Comparison of ENCODE assay signal across 17 cellular contexts in the genomic region with DNA sequence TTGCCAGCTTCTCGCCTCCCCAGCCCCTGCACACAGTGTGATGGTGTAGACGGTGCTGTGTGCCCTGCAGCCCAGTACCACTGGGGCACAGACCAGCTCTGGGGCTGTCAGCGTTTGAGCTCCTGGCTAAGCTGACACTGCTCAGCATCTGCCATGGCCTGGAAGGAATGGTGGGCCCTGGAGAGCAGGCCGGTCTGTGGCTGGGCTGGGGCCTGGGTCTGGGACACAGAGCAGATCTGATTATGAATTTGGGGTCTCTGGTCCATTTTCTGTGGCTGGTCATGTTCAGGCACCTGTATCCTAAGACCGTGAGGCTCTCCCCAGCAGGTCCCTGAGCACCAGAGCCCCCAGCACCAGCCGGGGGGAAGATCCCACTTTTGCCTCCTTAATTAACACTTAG. TPM values are rescaled to one million over a fixed set of nuclear protein-coding genes. Genes with fewer than 3 reads are reported as not detected.
A peak's percentile ranks its signal among the peaks of the same experiment; 100 is the strongest.
DNase-seq lines count a peak whose midpoint lies in the region; ATAC-seq, FAIRE-seq and TF ChIP-seq lines count a peak whose summit lies in the region.
"Had no signal": no experiment of that assay in that cellular context is flagged by ENCODE, and none has a peak within 500 bp of the region (broad histone marks: within the 10 kb centered on the region; RNA-seq: fewer than 3 reads in every experiment).

No MANE protein-coding gene starts in this region.

- no peak overlapping the region for H2BK20ac ChIP-seq in H1 (ENCODE audit: low read length)

- no peak overlapping the region for H3K4me2 ChIP-seq in H1 (ENCODE audit: insufficient read depth in 1 of 2, low read depth in 2 of 2, low read length in 2 of 2)

- H2BK5ac ChIP-seq in H1 (ENCODE audit: low read depth, low read length): no peak overlapping the region

- H4K8ac ChIP-seq in H1 (ENCODE audit: extremely low read depth, insufficient read depth, low read length): 0 out of 2 replicates have a peak overlapping the region, but pooled peaks have one; percentile 23

- no peak overlapping the region for H2BK12ac ChIP-seq in H1 (ENCODE audit: low read depth, low read length)

- H3K4me1 ChIP-seq in H1 (replicated peaks in 1 of 4; ENCODE audit: control insufficient read depth in 3 of 4, insufficient read depth in 4 of 4, low read length in 3 of 4) (peaks cover 0 to 8% (median 3%) of the 10 kb centered on the region in 4 experiments; a peak in 2 of 7 replicates), upper lobe of left lung (peaks cover 0 to 6% (median 2%) of the 10 kb centered on the region in 4 donors)
- H3K4me1 ChIP-seq: HAP-1 had no signal

- peaks cover 8% of the 10 kb centered on the region for H3K79me1 ChIP-seq in H1 (ENCODE audit: low read depth, low read length)

- no peaks in the 10 kb centered on the region for H3K9me3 ChIP-seq in H1 (ENCODE audit: insufficient read depth in 2 of 2, low read depth in 1 of 2, low read length in 1 of 2)
- H3K9me3 ChIP-seq in upper lobe of left lung: no peaks in the 10 kb centered on the region
- H3K9me3 ChIP-seq: HAP-1 had no signal

- H2AFZ ChIP-seq in H1 (ENCODE audit: low read length): no peak overlapping the region

- H3K23me2 ChIP-seq in H1 (ENCODE audit: low read depth, low read length): no peaks in the 10 kb centered on the region

- FAIRE-seq in H1 (lab: Jason Lieb, UNC): no peak
- FAIRE-seq in D721Med (lab: Jason Lieb, UNC): no peak
- FAIRE-seq: GM12892 had no signal

- no peak overlapping the region for H2BK120ac ChIP-seq in H1 (replicated peaks; ENCODE audit: low read depth, low read length)

- TF ChIP-seq CTCF in H1 (IDR thresholded peaks at IDR 0.05; ENCODE audit: control extremely low read depth in 1 of 3, insufficient read depth in 1 of 3, low read depth in 1 of 3, low read length in 3 of 3) (no peak), upper lobe of left lung (IDR thresholded peaks at IDR 0.05) (no peak), D721Med (IDR thresholded peaks at IDR 0.05; ENCODE audit: insufficient read depth, missing control alignments) (no peak)

- H4K5ac ChIP-seq in H1 (ENCODE audit: insufficient read length, low read depth, low read length): no peak overlapping the region

- no peak overlapping the region for H3K23ac ChIP-seq in H1 (ENCODE audit: insufficient read length)

- H3K56ac ChIP-seq in H1 (replicated peaks; ENCODE audit: insufficient read length, low read depth, low read length): no peak overlapping the region

- H3K27me3 ChIP-seq in H1 (replicated peaks in 1 of 4; ENCODE audit: control insufficient read depth in 3 of 4, extremely low read depth in 1 of 4, insufficient read depth in 3 of 4, low read length in 3 of 4) (no peaks in the 10 kb centered on the region), upper lobe of left lung (no peaks in the 10 kb centered on the region)

- H3K18ac ChIP-seq in H1 (ENCODE audit: extremely low read depth, low read length): no peak overlapping the region

- DNase-seq in left ventricle myocardium superior (peak; percentile 12), Right ventricle myocardium superior (no peak), H1 (ENCODE audit: low read depth in 1 of 2, low spot score in 2 of 2) (no peak), posterior vena cava (ENCODE audit: low spot score) (peak; percentile 58), upper lobe of left lung (no peak), D721Med (ENCODE audit: insufficient read length, low spot score) (no peak)
- DNase-seq: ACHN; C1 segment of cervical spinal cord; CD8-positive, alpha-beta T cell; COR-L47; DND-41; GDM1; GOT3 had no signal

- no peak overlapping the region for H3K4ac ChIP-seq in H1 (replicated peaks; ENCODE audit: insufficient read length, low read depth, low read length)

- POLR2A ChIA-PET in H1 (lab: Charles Lee; ENCODE audit: partially characterized antibody): interaction anchor here (1.3 to 1.6 kb wide), 2 partner anchors 9 to 272 kb away, joined by 5 to 6 read pairs; no protein-coding TSS in a partner anchor

- H2AK5ac ChIP-seq in H1 (ENCODE audit: low read depth, low read length): no peak overlapping the region

- TF ChIP-seq POLR2A in H1 (IDR thresholded peaks at IDR 0.05; ENCODE audit: control extremely low read depth in 1 of 2, low read depth in 2 of 2, low read length in 2 of 2) (no peak), upper lobe of left lung (IDR thresholded peaks at IDR 0.05) (no peak)

- peaks cover 2 to 4% of the 10 kb centered on the region in 2 experiments for H4K20me1 ChIP-seq in H1 (replicated peaks in 1 of 2; ENCODE audit: control insufficient read depth in 1 of 2, insufficient read depth in 2 of 2, low read length in 2 of 2)

- H2BK15ac ChIP-seq in H1 (ENCODE audit: low read length): no peak overlapping the region

- H3K9ac ChIP-seq in H1 (replicated peaks in 1 of 4; ENCODE audit: extremely low read depth in 1 of 4, low read depth in 3 of 4, low read length in 3 of 4): no peak overlapping the region

- H3K36me3 ChIP-seq in H1 (ENCODE audit: control insufficient read depth in 2 of 4, insufficient read depth in 4 of 4, low read length in 3 of 4) (peaks cover 0 to 5% (median under 1%) of the 10 kb centered on the region in 4 experiments; a peak in 4 of 8 replicates), upper lobe of left lung (no peaks in the 10 kb centered on the region)
- H3K36me3 ChIP-seq: HAP-1 had no signal

- H3K79me2 ChIP-seq in H1 (ENCODE audit: control insufficient read depth in 1 of 2, insufficient read depth in 2 of 2, low read length in 2 of 2): peaks cover 0 to 8% of the 10 kb centered on the region in 2 experiments; a peak in 2 of 4 replicates

- no peak overlapping the region for H4K91ac ChIP-seq in H1 (replicated peaks; ENCODE audit: insufficient read length, low read length)

- no peak for ATAC-seq in left ventricle myocardium superior
- ATAC-seq in Right ventricle myocardium superior (ENCODE audit: poor library complexity): no peak
- ATAC-seq in upper lobe of left lung (ENCODE audit: low FRiP score in 2 of 2): no peak
- ATAC-seq in HG03342 (IDR thresholded peaks at IDR 0.05; ENCODE audit: unreplicated experiment): no peak
- ATAC-seq: CD8-positive, alpha-beta T cell had no signal

- TF ChIP-seq EP300 in H1 (IDR thresholded peaks at IDR 0.05; ENCODE audit: borderline replicate concordance in 1 of 2, low read depth in 2 of 2, low read length in 2 of 2) (no peak), upper lobe of left lung (IDR thresholded peaks at IDR 0.05) (no peak)

- TF ChIP-seq RAD21 in H1 (IDR thresholded peaks at IDR 0.05 in 1 of 2, conservative IDR thresholded peaks at IDR 0.05 in 1 of 2; ENCODE audit: low read depth in 2 of 2, low read length in 2 of 2): no peak

- WGBS in H1 (ENCODE audit: extremely low coverage in 1 of 2, insufficient coverage in 1 of 2, insufficient read length in 1 of 2, insufficient replicate concordance in 2 of 2, low coverage in 1 of 2, low lambda C conversion rate in 2 of 2, missing lambda C conversion rate in 1 of 2), 2 experiments: 80% methylated on average over 6 of the region's 6 CpGs; no CpG with 5 or more reads in 1 of the 2 experiments
- WGBS in upper lobe of left lung, 2 donors: 83 to 87% methylated on average over 6 of the region's 6 CpGs

- CTCF ChIA-PET in H1 (lab: Charles Lee; ENCODE audit: partially characterized antibody): interaction anchor here (0.9 to 1.8 kb wide), 9 partner anchors 9 to 371 kb away, joined by 3 to 6 read pairs (median 4); no protein-coding TSS in a partner anchor

- H3K4me3 ChIP-seq in H1 (ENCODE audit: extremely low read depth in 1 of 4, insufficient read depth in 2 of 4, low read depth in 3 of 4, low read length in 4 of 4) (no peak overlapping the region), upper lobe of left lung (no peak overlapping the region)
- H3K4me3 ChIP-seq: HAP-1 had no signal

- intact Hi-C loops in left ventricle myocardium superior (cut with micrococcal nuclease): no loop called here
- intact Hi-C loops in Right ventricle myocardium superior (cut with DNase I): no loop called here
- intact Hi-C loops in posterior vena cava (cut with DNase I): no loop called here

- no peak overlapping the region for H3K27ac ChIP-seq in H1 (ENCODE audit: low read depth, low read length)
- no peak overlapping the region for H3K27ac ChIP-seq in upper lobe of left lung

- H3K14ac ChIP-seq in H1 (ENCODE audit: insufficient read length): no peak overlapping the region

TF ChIP-seq in H1, 55 proteins besides CTCF, POLR2A, EP300 and RAD21:
- TF ChIP-seq, protein P1, sequence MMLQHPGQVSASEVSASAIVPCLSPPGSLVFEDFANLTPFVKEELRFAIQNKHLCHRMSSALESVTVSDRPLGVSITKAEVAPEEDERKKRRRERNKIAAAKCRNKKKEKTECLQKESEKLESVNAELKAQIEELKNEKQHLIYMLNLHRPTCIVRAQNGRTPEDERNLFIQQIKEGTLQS (IDR thresholded peaks at IDR 0.05; ENCODE audit: insufficient read depth, low read depth, low read length): no peak
- TF ChIP-seq CHD2 (IDR thresholded peaks at IDR 0.05; ENCODE audit: low read length) (no peak), KDM5A (IDR thresholded peaks at IDR 0.05; ENCODE audit: low read length) (no peak)
TF ChIP-seq in H1: peak in this region for 0.

RNA-seq across cellular contexts. Expression of a gene that starts 34.7 kb away (rescaled TPM):
- 21.1 TPM for total RNA-seq in left ventricle myocardium superior
- total RNA-seq in Right ventricle myocardium superior: 16.6 TPM
- 8.5 and 9.3 TPM in 2 replicates for total RNA-seq in H1 (2021; fragmentation: NEBNext Ultra II Directional; extraction: Animal tissue kit (Norgen Biotek cat#: 25700))
- 3.7 and 4.1 TPM in 2 replicates for polyA plus RNA-seq in H1 (2011; rRNA removed)
- polyA plus RNA-seq in H1 (2011; cell fraction: cytosol; rRNA removed): 1.8 TPM
- polyA plus RNA-seq in H1 (2011; cell fraction: nucleus; rRNA removed): 4.5 TPM
- 8.5 to 11.8 TPM (median 9.7 TPM) in 4 replicates for polyA plus RNA-seq in H1 (2012, experiment 1 of 2)
- polyA plus RNA-seq in H1 (2012, experiment 2 of 2): 8.7 TPM
- 5.8 TPM for polyA plus RNA-seq in H1 (2013, experiment 1 of 2)
- 6.7 TPM for polyA plus RNA-seq in H1 (2013, experiment 2 of 2)
- polyA minus RNA-seq in H1 (2011; rRNA and poly(A)+ RNA removed): 5.0 and 5.7 TPM in 2 replicates
- 4.4 TPM for polyA minus RNA-seq in H1 (2011; cell fraction: cytosol; rRNA and poly(A)+ RNA removed)
- 7.2 TPM for polyA minus RNA-seq in H1 (2011; cell fraction: nucleus; rRNA and poly(A)+ RNA removed)
- total RNA-seq in posterior vena cava: not detected
- total RNA-seq in upper lobe of left lung: under 1 TPM; under 0.01 to 0.69 (median 0.19) TPM
- total RNA-seq: CD8-positive, alpha-beta T cell; HT1080 had no signal

Comparison
In these comparisons a context has a peak if more than half of its experiments do, and no peak if none do; other contexts are left out.
1. DNase-seq: peak in left ventricle myocardium superior (single experiment) and posterior vena cava (single experiment); none in Right ventricle myocardium superior (single experiment), H1 (0 of 2), upper lobe of left lung (0 of 2) and D721Med (single experiment).